ENCODE assay signal across 10 cellular contexts in the genomic region with DNA sequence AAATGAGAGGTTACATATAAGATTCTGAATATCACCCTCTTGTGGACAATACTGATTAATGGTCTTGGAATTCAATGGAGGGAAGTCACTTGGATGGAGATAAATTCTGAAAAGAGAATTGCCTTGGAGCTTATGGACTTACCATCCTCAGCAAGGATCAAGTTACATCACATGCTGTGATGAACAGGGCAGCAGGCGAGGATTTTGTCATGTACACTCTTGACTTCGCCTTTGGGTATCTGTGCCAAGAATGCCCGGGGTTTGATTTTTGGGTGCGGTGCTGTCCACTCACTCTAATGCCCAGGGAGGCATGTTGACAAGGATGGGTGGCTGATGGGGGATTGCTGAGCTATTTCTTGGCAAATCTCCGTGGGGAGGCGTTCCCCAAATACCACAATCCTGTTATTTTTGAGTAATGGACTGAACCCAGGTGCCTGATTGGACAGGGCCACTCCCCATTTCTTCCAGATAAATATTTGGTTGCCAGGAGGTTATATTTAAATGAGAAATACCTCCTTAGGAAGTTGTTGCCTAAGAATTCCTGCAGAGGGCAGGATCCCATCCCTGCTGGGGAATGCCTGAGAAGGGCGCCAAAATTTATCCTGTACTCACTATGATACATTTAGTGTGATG.
A peak's percentile ranks its signal among the peaks of the same experiment; 100 is the strongest.
DNase-seq lines count a peak whose midpoint lies in the region; ATAC-seq and TF ChIP-seq lines count a peak whose summit lies in the region.
"Had no signal": no experiment of that assay in that cellular context is flagged by ENCODE, and none has a peak within 500 bp of the region (broad histone marks: within the 10 kb centered on the region; RNA-seq: fewer than 3 reads in every experiment).

No MANE protein-coding gene starts in this region.

- no peak overlapping the region for H3K56ac ChIP-seq in IMR-90 (ENCODE audit: extremely low read depth, insufficient read depth, low read length)

- H3K27me3 ChIP-seq in IMR-90 (ENCODE audit: control insufficient read depth, insufficient read depth, low read length) = no peaks in the 10 kb centered on the region; the same call in 1 of the 2 replicates

- H3K9me3 ChIP-seq in IMR-90 (ENCODE audit: control insufficient read depth, insufficient read depth, low read length) (no peaks in the 10 kb centered on the region), mucosa of descending colon (no peaks in the 10 kb centered on the region)

- no peak overlapping the region for H3K4ac ChIP-seq in IMR-90 (ENCODE audit: low read depth, low read length)

- TF ChIP-seq CTCF in Calu3 (IDR thresholded peaks at IDR 0.05; ENCODE audit: unreplicated experiment) (peak; percentile 41), IMR-90 (conservative IDR thresholded peaks at IDR 0.05; ENCODE audit: low read depth, low read length) (0 out of 2 replicates have a peak, but pooled peaks have one; percentile 9), astrocyte of the spinal cord (IDR thresholded peaks at IDR 0.05; ENCODE audit: low read depth, low read length) (peak; percentile 39), mucosa of descending colon (IDR thresholded peaks at IDR 0.05) (no peak)

- H2BK20ac ChIP-seq in IMR-90 (ENCODE audit: low read depth, low read length) = no peak overlapping the region

- intact Hi-C loops in Calu3 (cut with micrococcal nuclease; ENCODE audit: unreplicated experiment) (no loop called here), IMR-90 (cut with micrococcal nuclease) (loop anchor here (5.0 to 10.0 kb wide), 2 partner anchors 77 to 149 kb away; no protein-coding TSS in a partner anchor), mucosa of descending colon (cut with DNase I, micrococcal nuclease) (no loop called here)

- H3K4me3 Mint-ChIP-seq in Calu3 (ENCODE audit: low read depth, unreplicated experiment) = no peak overlapping the region
- H3K4me3 Mint-ChIP-seq in activated T-cell treated with anti-CD3 and anti-CD28 coated beads, Interleukin-2, amount 50 U/mL, for 4 hours = no peak overlapping the region
- H3K4me3 Mint-ChIP-seq: stimulated activated naive CD8-positive, alpha-beta T cell treated with anti-CD3 and anti-CD28 coated beads, Interleukin-15, Interleukin-2, amounts not matched to agents 100 ng/mL and 50 ng/mL, for 24 hours had no signal

- WGBS in IMR-90 (ENCODE audit: extremely low coverage in 2 of 2, insufficient read length in 1 of 2), 2 experiments = no CpG with 5 or more reads among the region's 7 CpGs

- no peak overlapping the region for H4K91ac ChIP-seq in IMR-90 (ENCODE audit: insufficient read depth, low read depth, low read length)

- H3K27me3 Mint-ChIP-seq in Calu3 (ENCODE audit: unreplicated experiment) = no peaks in the 10 kb centered on the region
- H3K27me3 Mint-ChIP-seq in activated T-cell treated with anti-CD3 and anti-CD28 coated beads, Interleukin-2, amount 50 U/mL, for 4 hours (ENCODE audit: low read depth) = no peaks in the 10 kb centered on the region
- H3K27me3 Mint-ChIP-seq: stimulated activated naive CD8-positive, alpha-beta T cell treated with anti-CD3 and anti-CD28 coated beads, Interleukin-15, Interleukin-2, amounts not matched to agents 100 ng/mL and 50 ng/mL, for 24 hours had no signal

- no peak for TF ChIP-seq POLR2A in IMR-90 (IDR thresholded peaks at IDR 0.05; ENCODE audit: low read depth, low read length)

- no peak overlapping the region for H2BK15ac ChIP-seq in IMR-90 (ENCODE audit: low read depth, low read length)

- no peak overlapping the region for H3K9ac ChIP-seq in IMR-90 (ENCODE audit: low read depth, low read length)

- in situ Hi-C loops in IMR-90 (cut with MboI; ENCODE audit: low sequenced_read_pairs) = loop anchor here (10.0 kb wide), 1 partner anchor 677 kb away; no protein-coding TSS in a partner anchor
- in situ Hi-C loops in astrocyte of the spinal cord (cut with HindIII; ENCODE audit: low sequenced_read_pairs) = no loop called here

- no peak overlapping the region for H3K14ac ChIP-seq in IMR-90 (replicated peaks; ENCODE audit: low read depth, low read length)

- H2BK5ac ChIP-seq in IMR-90 (ENCODE audit: low read depth, low read length, poor library complexity, severe bottlenecking) = no peak overlapping the region

- H3K4me2 ChIP-seq in IMR-90 (ENCODE audit: low read depth, low read length) = no peak overlapping the region

- peaks cover 31% of the 10 kb centered on the region for H3K4me1 Mint-ChIP-seq in Calu3 (ENCODE audit: low read depth, unreplicated experiment)
- H3K4me1 Mint-ChIP-seq in activated T-cell treated with anti-CD3 and anti-CD28 coated beads, Interleukin-2, amount 50 U/mL, for 4 hours (ENCODE audit: low read depth) = peaks cover 7% of the 10 kb centered on the region

- ATAC-seq in IMR-90 (ENCODE audit: low read depth) (no peak), mucosa of descending colon (peak; percentile 54), HG03469 (IDR thresholded peaks at IDR 0.05; ENCODE audit: unreplicated experiment) (no peak)
- no peak for ATAC-seq in activated T-cell treated with anti-CD3 and anti-CD28 coated beads, Interleukin-2, amount 50 U/mL, for 4 hours

- DNase-seq in Calu3 = peak; percentile 54
- DNase-seq in IMR-90 = no peak
- peak; percentile 19 for DNase-seq in astrocyte of the spinal cord (ENCODE audit: low read depth, low spot score)
- no peak for DNase-seq in mucosa of descending colon
- no peak for DNase-seq in activated T-cell treated with anti-CD3 and anti-CD28 coated beads, Interleukin-2, amount 50 U/mL, for 4 hours
- no peak for DNase-seq in superior temporal gyrus (ENCODE audit: extremely low spot score)
- no peak for DNase-seq in SHP77 treated with DMSO at 0.1 percent for 48 hours (lab: John Stamatoyannopoulos, UW)
- DNase-seq: NCI-H1105 had no signal

- H3K4me1 ChIP-seq in IMR-90 (ENCODE audit: control insufficient read depth, insufficient read depth, low read length) = no peaks in the 10 kb centered on the region
- H3K4me1 ChIP-seq in mucosa of descending colon (ENCODE audit: low read depth) = no peaks in the 10 kb centered on the region

- H4K20me1 ChIP-seq in IMR-90 (ENCODE audit: insufficient read depth, low read length) = no peaks in the 10 kb centered on the region

- dilution Hi-C loops in IMR-90 (cut with HindIII; ENCODE audit: low sequenced_read_pairs, unreplicated experiment) = no loop called here

- TF ChIP-seq RAD21 in IMR-90 (IDR thresholded peaks at IDR 0.05; ENCODE audit: low read length) = no peak

- H2BK120ac ChIP-seq in IMR-90 (ENCODE audit: low read depth, low read length) = no peak overlapping the region

- no peak overlapping the region for H2AFZ ChIP-seq in IMR-90 (replicated peaks; ENCODE audit: low read length, poor library complexity)

- H3K27ac Mint-ChIP-seq in Calu3 (ENCODE audit: unreplicated experiment) = peak overlapping the region; percentile 45
- H3K27ac Mint-ChIP-seq: stimulated activated naive CD8-positive, alpha-beta T cell treated with anti-CD3 and anti-CD28 coated beads, Interleukin-15, Interleukin-2, amounts not matched to agents 100 ng/mL and 50 ng/mL, for 24 hours had no signal

- no peak overlapping the region for H3K18ac ChIP-seq in IMR-90 (ENCODE audit: low read depth, low read length)

- H3K9me1 ChIP-seq in IMR-90 (ENCODE audit: insufficient read depth, low read length) = no peaks in the 10 kb centered on the region

- no peak overlapping the region for H2AK9ac ChIP-seq in IMR-90 (replicated peaks; ENCODE audit: low read depth, low read length, poor library complexity)

- no peak overlapping the region for H3K4me3 ChIP-seq in IMR-90 (ENCODE audit: insufficient read depth, low read depth, low read length)
- no peak overlapping the region for H3K4me3 ChIP-seq in astrocyte of the spinal cord (ENCODE audit: low read depth, low read length)
- no peak overlapping the region for H3K4me3 ChIP-seq in mucosa of descending colon

- H4K5ac ChIP-seq in IMR-90 (ENCODE audit: low read depth, low read length) = no peak overlapping the region

- no peak overlapping the region for H4K8ac ChIP-seq in IMR-90 (ENCODE audit: low read depth in 2 of 2, low read length in 2 of 2)

- H3K36me3 ChIP-seq in IMR-90 (ENCODE audit: control insufficient read depth, insufficient read depth, low read length) = no peaks in the 10 kb centered on the region
- H3K36me3 ChIP-seq in mucosa of descending colon (ENCODE audit: low read depth) = no peaks in the 10 kb centered on the region

- BruUV-seq in Calu3 (replicated peaks; lab: Mats Ljungman, UMichigan) (no TSS peak), IMR-90 (replicated peaks; lab: Mats Ljungman, UMichigan) (no TSS peak)

- CTCF ChIA-PET in Calu3 (lab: Charles Lee) (interaction anchor here (0.6 to 4.3 kb wide), 8 partner anchors 31 to 861 kb away, joined by 3 to 43 read pairs (median 4); no protein-coding TSS in a partner anchor), IMR-90 (lab: Yijun Ruan, JAX) (no interaction called here)

- no peak overlapping the region for H3K23ac ChIP-seq in IMR-90 (ENCODE audit: low read depth, low read length)

- no peak overlapping the region for H3K27ac ChIP-seq in IMR-90 (ENCODE audit: insufficient read depth, low read length)

- H3K9me3 Mint-ChIP-seq in Calu3 (ENCODE audit: low read depth, unreplicated experiment) = peaks cover 3% of the 10 kb centered on the region
- no peaks in the 10 kb centered on the region for H3K9me3 Mint-ChIP-seq in activated T-cell treated with anti-CD3 and anti-CD28 coated beads, Interleukin-2, amount 50 U/mL, for 4 hours
- H3K9me3 Mint-ChIP-seq: stimulated activated naive CD8-positive, alpha-beta T cell treated with anti-CD3 and anti-CD28 coated beads, Interleukin-15, Interleukin-2, amounts not matched to agents 100 ng/mL and 50 ng/mL, for 24 hours had no signal

- POLR2A ChIA-PET in IMR-90 (lab: Charles Lee; ENCODE audit: unreplicated experiment) = no interaction called here

- no peak overlapping the region for H2AK5ac ChIP-seq in IMR-90 (ENCODE audit: low read depth, low read length)

- H3K79me1 ChIP-seq in IMR-90 (ENCODE audit: low read depth in 1 of 2, low read length in 2 of 2) = no peaks in the 10 kb centered on the region

- no peaks in the 10 kb centered on the region for H3K36me3 Mint-ChIP-seq in Calu3 (ENCODE audit: insufficient read depth, unreplicated experiment)
- H3K36me3 Mint-ChIP-seq in activated T-cell treated with anti-CD3 and anti-CD28 coated beads, Interleukin-2, amount 50 U/mL, for 4 hours (ENCODE audit: insufficient read depth) = no peaks in the 10 kb centered on the region

TF ChIP-seq in IMR-90, 13 proteins besides CTCF, POLR2A, EP300 and RAD21:
- TF ChIP-seq CEBPB (IDR thresholded peaks at IDR 0.05; ENCODE audit: low read depth, low read length) = no peak
- TF ChIP-seq, protein P1, sequence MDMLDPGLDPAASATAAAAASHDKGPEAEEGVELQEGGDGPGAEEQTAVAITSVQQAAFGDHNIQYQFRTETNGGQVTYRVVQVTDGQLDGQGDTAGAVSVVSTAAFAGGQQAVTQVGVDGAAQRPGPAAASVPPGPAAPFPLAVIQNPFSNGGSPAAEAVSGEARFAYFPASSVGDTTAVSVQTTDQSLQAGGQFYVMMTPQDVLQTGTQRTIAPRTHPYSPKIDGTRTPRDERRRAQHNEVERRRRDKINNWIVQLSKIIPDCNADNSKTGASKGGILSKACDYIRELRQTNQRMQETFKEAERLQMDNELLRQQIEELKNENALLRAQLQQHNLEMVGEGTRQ (IDR thresholded peaks at IDR 0.05; ENCODE audit: low read depth, low read length) = no peak
- TF ChIP-seq MAZ (IDR thresholded peaks at IDR 0.05; ENCODE audit: borderline replicate concordance, low read depth, low read length) = no peak
TF ChIP-seq in IMR-90: peak in this region for 0.

Comparison
In these comparisons a context has a peak if more than half of its experiments do, and no peak if none do; other contexts are left out.
1. DNase-seq: peak in Calu3 (single experiment) and astrocyte of the spinal cord (single experiment); none in IMR-90 (single experiment), mucosa of descending colon (0 of 3), activated T-cell treated with anti-CD3 and anti-CD28 coated beads, Interleukin-2, amount 50 U/mL, for 4 hours (single experiment), superior temporal gyrus (single experiment) and SHP77 treated with DMSO at 0.1 percent for 48 hours (single experiment).